29 cellular contexts compared by ENCODE assay signal in the genomic region with DNA sequence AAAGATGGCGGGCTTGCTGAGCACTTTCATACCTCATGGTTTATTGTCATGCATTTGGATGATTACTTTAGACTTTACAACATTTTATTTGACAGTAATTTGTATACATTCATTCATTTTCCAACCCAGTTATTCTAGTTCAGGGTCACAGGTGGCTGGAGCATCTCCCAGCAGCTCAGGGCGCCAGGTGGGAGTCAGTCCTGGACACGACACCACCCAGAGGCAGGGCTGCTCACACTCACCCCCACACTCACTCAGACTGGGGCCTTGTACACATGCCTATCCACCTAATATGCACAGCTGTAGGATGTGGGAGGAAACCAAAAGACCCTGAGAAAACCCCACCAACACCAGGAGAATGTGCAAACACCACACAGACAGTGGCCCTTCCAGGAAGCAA.
"Had no signal": no experiment of that assay in that cellular context is flagged by ENCODE, and none has a peak within 500 bp of the region (broad histone marks: within the 10 kb centered on the region; RNA-seq: fewer than 3 reads in every experiment).

No MANE protein-coding gene starts in this region.

- H3K36me3 ChIP-seq: stomach, suprapubic skin, thoracic aorta, thyroid gland, tibial artery, tibial nerve, transverse colon, upper lobe of left lung, upper lobe of right lung, uterus, vagina had no signal

- H3K27ac ChIP-seq: stomach, suprapubic skin, testis, thoracic aorta, thyroid gland, tibial artery, tibial nerve, transverse colon, upper lobe of left lung, upper lobe of right lung, uterus, vagina had no signal

- H3K4me1 Mint-ChIP-seq: stimulated activated effector memory CD8-positive, alpha-beta T cell treated with anti-CD3 and anti-CD28 coated beads, Interleukin-12 subunit alpha, Interleukin-12 subunit beta, amount 100 ng/mL, for 72 hours; stimulated activated memory B cell treated with anti-CD40 and anti-IgM and Interleukin-4, amounts not matched to agents 10 μg/mL and 1 μg/mL and 100 μg/mL, for 72 hours; stimulated activated naive B cell treated with anti-CD40 and anti-IgM and Interleukin-4, amounts not matched to agents 10 μg/mL and 1 μg/mL and 100 μg/mL, for 72 hours; stimulated activated naive CD8-positive, alpha-beta T cell treated with anti-CD3 and anti-CD28 coated beads, Interleukin-15, amount 100 ng/mL, for 72 hours had no signal

- H3K9me3 ChIP-seq: stomach, suprapubic skin, testis, thoracic aorta, thyroid gland, tibial artery, tibial nerve, transverse colon, upper lobe of left lung, upper lobe of right lung, uterus, vagina had no signal

- FAIRE-seq: urothelium cell line had no signal

- H3K4me3 ChIP-seq: stomach, suprapubic skin, testis, thoracic aorta, thyroid gland, tibial artery, tibial nerve, transverse colon, upper lobe of left lung, upper lobe of right lung, uterus, vagina had no signal

- H3K27me3 Mint-ChIP-seq: stimulated activated memory B cell treated with anti-CD40 and anti-IgM and Interleukin-4, amounts not matched to agents 10 μg/mL and 1 μg/mL and 100 μg/mL, for 72 hours; stimulated activated naive B cell treated with anti-CD40 and anti-IgM and Interleukin-4, amounts not matched to agents 10 μg/mL and 1 μg/mL and 100 μg/mL, for 72 hours; stimulated activated naive CD8-positive, alpha-beta T cell treated with anti-CD3 and anti-CD28 coated beads, Interleukin-15, amount 100 ng/mL, for 72 hours; stimulated activated naive CD8-positive, alpha-beta T cell treated with anti-CD3 and anti-CD28 coated beads, Interleukin-15, Interleukin-2, amounts not matched to agents 100 ng/mL and 50 ng/mL, for 24 hours had no signal

- H3K4me1 ChIP-seq: stomach, suprapubic skin, testis, thyroid gland, tibial artery, transverse colon, upper lobe of left lung, upper lobe of right lung, uterus, vagina had no signal

- H3K27me3 ChIP-seq: stomach, suprapubic skin, testis, thyroid gland, tibial artery, tibial nerve, transverse colon, upper lobe of left lung, upper lobe of right lung, uterus, vagina had no signal

- ATAC-seq: stimulated activated effector memory CD8-positive, alpha-beta T cell treated with anti-CD3 and anti-CD28 coated beads, Interleukin-12 subunit alpha, Interleukin-12 subunit beta, amount 100 ng/mL, for 72 hours; stimulated activated memory B cell treated with anti-CD40 and anti-IgM and Interleukin-4, amounts not matched to agents 10 μg/mL and 1 μg/mL and 100 μg/mL, for 72 hours; stimulated activated naive B cell treated with anti-CD40 and anti-IgM and Interleukin-4, amounts not matched to agents 10 μg/mL and 1 μg/mL and 100 μg/mL, for 72 hours; stimulated activated naive CD8-positive, alpha-beta T cell treated with anti-CD3 and anti-CD28 coated beads, Interleukin-15, amount 100 ng/mL, for 72 hours; stimulated activated naive CD8-positive, alpha-beta T cell treated with anti-CD3 and anti-CD28 coated beads, Interleukin-15, Interleukin-2, amounts not matched to agents 100 U/mL and 50 U/mL, for 24 hours; upper lobe of right lung had no signal

- DNase-seq: stimulated activated CD4-positive, alpha-beta T cell treated with anti-CD3 and anti-CD28 coated beads, Interleukin-2, amount 100 ng/mL, for 48 hours; stimulated activated CD4-positive, alpha-beta T cell treated with anti-CD3 and anti-CD28 coated beads, Interleukin-4, amount 100 ng/mL, for 1 hour; stimulated activated CD4-positive, alpha-beta T cell treated with anti-CD3 and anti-CD28 coated beads, Interleukin-4, amount 100 ng/mL, for 24 hours; stimulated activated CD4-positive, alpha-beta T cell treated with anti-CD3 and anti-CD28 coated beads, Interleukin-4, amount 100 ng/mL, for 4 hours; stimulated activated CD8-positive, alpha-beta memory T cell treated with anti-CD3 and anti-CD28 coated beads, Interleukin-4, amount 100 ng/mL, for 48 hours; stimulated activated naive B cell treated with anti-CD40 and anti-IgM and Interleukin-4, amounts not matched to agents 10 μg/mL and 1 μg/mL and 100 μg/mL, for 72 hours; stimulated activated naive CD4-positive, alpha-beta T cell; stimulated activated naive CD4-positive, alpha-beta T cell treated with Interleukin-2 at 50 U/mL for 16 hours; stimulated activated naive CD8-positive, alpha-beta T cell treated with anti-CD3 and anti-CD28 coated beads, Interleukin-15, amount 100 ng/mL, for 72 hours; stimulated activated naive CD8-positive, alpha-beta T cell treated with anti-CD3 and anti-CD28 coated beads, Interleukin-15, Interleukin-2, amounts not matched to agents 100 U/mL and 50 U/mL, for 24 hours; stomach; substantia nigra; testis; thyroid gland; tibial artery; transverse colon; trophoblast cell; upper lobe of left lung; upper lobe of right lung; uterus had no signal

- H3K27ac Mint-ChIP-seq: stimulated activated effector memory CD8-positive, alpha-beta T cell treated with anti-CD3 and anti-CD28 coated beads, Interleukin-12 subunit alpha, Interleukin-12 subunit beta, amount 100 ng/mL, for 72 hours; stimulated activated memory B cell treated with anti-CD40 and anti-IgM and Interleukin-4, amounts not matched to agents 10 μg/mL and 1 μg/mL and 100 μg/mL, for 72 hours; stimulated activated naive B cell treated with anti-CD40 and anti-IgM and Interleukin-4, amounts not matched to agents 10 μg/mL and 1 μg/mL and 100 μg/mL, for 72 hours; stimulated activated naive CD8-positive, alpha-beta T cell treated with anti-CD3 and anti-CD28 coated beads, Interleukin-15, amount 100 ng/mL, for 72 hours; stimulated activated naive CD8-positive, alpha-beta T cell treated with anti-CD3 and anti-CD28 coated beads, Interleukin-15, Interleukin-2, amounts not matched to agents 100 ng/mL and 50 ng/mL, for 24 hours; type B pancreatic cell had no signal

- H3K36me3 Mint-ChIP-seq: stimulated activated effector memory CD8-positive, alpha-beta T cell treated with anti-CD3 and anti-CD28 coated beads, Interleukin-12 subunit alpha, Interleukin-12 subunit beta, amount 100 ng/mL, for 72 hours; stimulated activated memory B cell treated with anti-CD40 and anti-IgM and Interleukin-4, amounts not matched to agents 10 μg/mL and 1 μg/mL and 100 μg/mL, for 72 hours; stimulated activated naive B cell treated with anti-CD40 and anti-IgM and Interleukin-4, amounts not matched to agents 10 μg/mL and 1 μg/mL and 100 μg/mL, for 72 hours; type B pancreatic cell had no signal

- H3K4me3 Mint-ChIP-seq: stimulated activated effector memory CD8-positive, alpha-beta T cell treated with anti-CD3 and anti-CD28 coated beads, Interleukin-12 subunit alpha, Interleukin-12 subunit beta, amount 100 ng/mL, for 72 hours; stimulated activated memory B cell treated with anti-CD40 and anti-IgM and Interleukin-4, amounts not matched to agents 10 μg/mL and 1 μg/mL and 100 μg/mL, for 72 hours; stimulated activated naive B cell treated with anti-CD40 and anti-IgM and Interleukin-4, amounts not matched to agents 10 μg/mL and 1 μg/mL and 100 μg/mL, for 72 hours; stimulated activated naive CD8-positive, alpha-beta T cell treated with anti-CD3 and anti-CD28 coated beads, Interleukin-15, amount 100 ng/mL, for 72 hours; stimulated activated naive CD8-positive, alpha-beta T cell treated with anti-CD3 and anti-CD28 coated beads, Interleukin-15, Interleukin-2, amounts not matched to agents 100 ng/mL and 50 ng/mL, for 24 hours; type B pancreatic cell had no signal

- H3K9me3 Mint-ChIP-seq: stimulated activated naive CD8-positive, alpha-beta T cell treated with anti-CD3 and anti-CD28 coated beads, Interleukin-15, amount 100 ng/mL, for 72 hours; stimulated activated naive CD8-positive, alpha-beta T cell treated with anti-CD3 and anti-CD28 coated beads, Interleukin-15, Interleukin-2, amounts not matched to agents 100 ng/mL and 50 ng/mL, for 24 hours; type B pancreatic cell had no signal
